ENCODE assay signal across 9 cellular contexts in the genomic region with DNA sequence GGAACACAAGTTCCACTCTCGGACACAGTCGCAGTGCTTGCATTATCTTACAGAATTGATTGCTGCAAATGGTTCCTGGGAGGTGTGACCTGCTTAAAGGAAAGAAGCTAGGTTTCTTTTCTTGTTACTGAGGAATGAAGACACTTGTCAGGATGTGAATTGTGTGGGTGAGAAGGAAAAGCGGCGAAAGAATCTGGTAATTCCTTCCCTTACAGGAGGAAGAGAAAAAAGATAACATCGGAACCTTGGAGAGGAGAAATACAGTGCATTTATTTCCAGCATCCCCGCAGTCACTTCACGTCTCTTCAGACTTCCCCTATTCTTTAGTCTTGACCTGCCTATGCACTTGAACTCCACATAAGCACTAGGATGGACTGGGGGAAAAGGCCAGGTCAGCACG. TPM values are rescaled to one million over a fixed set of nuclear protein-coding genes. Genes with fewer than 3 reads are reported as not detected.
DNase-seq lines count a peak whose midpoint lies in the region; ATAC-seq and TF ChIP-seq lines count a peak whose summit lies in the region.
"Had no signal": no experiment of that assay in that cellular context is flagged by ENCODE, and none has a peak within 500 bp of the region (broad histone marks: within the 10 kb centered on the region; RNA-seq: fewer than 3 reads in every experiment).

No MANE protein-coding gene starts in this region.

- H3K4me3 Mint-ChIP-seq in activated CD4-positive, alpha-beta T cell treated with anti-CD3 and anti-CD28 coated beads, Interleukin-2, amount 10 ng/mL, durations not matched to agents 7 days and 5 days, result peak overlapping the region; percentile 74
- H3K4me3 Mint-ChIP-seq in activated naive CD8-positive, alpha-beta T cell treated with anti-CD3 and anti-CD28 coated beads for 36 hours, result peak overlapping the region; percentile 76

- H3K36me3 ChIP-seq in kidney epithelial cell (ENCODE audit: control insufficient read depth, insufficient read depth, low read length) (no peaks in the 10 kb centered on the region), subcutaneous abdominal adipose tissue (ENCODE audit: control insufficient read depth in 5 of 5, insufficient read depth in 5 of 5, low read length in 5 of 5) (no peaks in the 10 kb centered on the region)
- H3K36me3 ChIP-seq: BLaER1 had no signal

- CTCF ChIA-PET in activated CD4-positive, alpha-beta T cell treated with anti-CD3 and anti-CD28 coated beads, Interleukin-2, amount 10 ng/mL, durations not matched to agents 7 days and 5 days (lab: Charles Lee), result no interaction called here

- TF ChIP-seq CTCF in kidney epithelial cell (IDR thresholded peaks at IDR 0.05; ENCODE audit: insufficient read depth, low read length, poor library complexity, severe bottlenecking), result no peak

- H3K27me3 ChIP-seq in kidney epithelial cell (ENCODE audit: control insufficient read depth, insufficient read depth, low read length) (no peaks in the 10 kb centered on the region), subcutaneous abdominal adipose tissue (ENCODE audit: control insufficient read depth in 5 of 5, insufficient read depth in 4 of 5, low read length in 5 of 5) (peaks cover 0 to 7% (median 4%) of the 10 kb centered on the region in 5 donors)
- H3K27me3 ChIP-seq: BLaER1 had no signal

- no peaks in the 10 kb centered on the region for H3K9me3 ChIP-seq in subcutaneous abdominal adipose tissue (ENCODE audit: control insufficient read depth in 5 of 5, low read length in 5 of 5)

- no peak for DNase-seq in activated CD4-positive, alpha-beta T cell treated with anti-CD3 and anti-CD28 coated beads, Interleukin-2, amount 10 ng/mL, durations not matched to agents 7 days and 5 days
- DNase-seq in activated CD4-positive, alpha-beta T cell treated with anti-CD3 and anti-CD28 coated beads, Interleukin-2, amount 50 U/mL, for 1 hour, result no peak
- no peak for DNase-seq in activated naive CD8-positive, alpha-beta T cell treated with anti-CD3 and anti-CD28 coated beads for 36 hours
- DNase-seq in kidney epithelial cell (ENCODE audit: low read depth) (no peak), cerebellar cortex (ENCODE audit: low spot score) (no peak)

- peak overlapping the region; percentile 66 for H3K4me3 ChIP-seq in kidney epithelial cell (ENCODE audit: low read depth, low read length)
- H3K4me3 ChIP-seq in subcutaneous abdominal adipose tissue (ENCODE audit: low read depth in 1 of 5, low read length in 5 of 5), result peak overlapping the region; percentile 61 to 85 (median 78)
- H3K4me3 ChIP-seq: BLaER1 had no signal

- peaks cover 22% of the 10 kb centered on the region for H3K4me1 Mint-ChIP-seq in activated CD4-positive, alpha-beta T cell treated with anti-CD3 and anti-CD28 coated beads, Interleukin-2, amount 10 ng/mL, durations not matched to agents 7 days and 5 days
- H3K4me1 Mint-ChIP-seq in activated naive CD8-positive, alpha-beta T cell treated with anti-CD3 and anti-CD28 coated beads for 36 hours, result peaks cover 17% of the 10 kb centered on the region

- POLR2A ChIA-PET in activated CD4-positive, alpha-beta T cell treated with anti-CD3 and anti-CD28 coated beads, Interleukin-2, amount 10 ng/mL, durations not matched to agents 7 days and 5 days (lab: Charles Lee), result no interaction called here

- no peak overlapping the region for H3K27ac ChIP-seq in subcutaneous abdominal adipose tissue (ENCODE audit: low read depth, low read length)
- H3K27ac ChIP-seq: BLaER1 had no signal

- peaks cover 52% of the 10 kb centered on the region for H3K27me3 Mint-ChIP-seq in activated CD4-positive, alpha-beta T cell treated with anti-CD3 and anti-CD28 coated beads, Interleukin-2, amount 10 ng/mL, durations not matched to agents 7 days and 5 days
- H3K27me3 Mint-ChIP-seq in activated naive CD8-positive, alpha-beta T cell treated with anti-CD3 and anti-CD28 coated beads for 36 hours, result peaks cover 61% of the 10 kb centered on the region

- H3K27ac Mint-ChIP-seq in activated CD4-positive, alpha-beta T cell treated with anti-CD3 and anti-CD28 coated beads, Interleukin-2, amount 10 ng/mL, durations not matched to agents 7 days and 5 days, result no peak overlapping the region
- no peak overlapping the region for H3K27ac Mint-ChIP-seq in activated naive CD8-positive, alpha-beta T cell treated with anti-CD3 and anti-CD28 coated beads for 36 hours

- no peaks in the 10 kb centered on the region for H3K9me3 Mint-ChIP-seq in activated CD4-positive, alpha-beta T cell treated with anti-CD3 and anti-CD28 coated beads, Interleukin-2, amount 10 ng/mL, durations not matched to agents 7 days and 5 days
- H3K9me3 Mint-ChIP-seq in activated naive CD8-positive, alpha-beta T cell treated with anti-CD3 and anti-CD28 coated beads for 36 hours, result no peaks in the 10 kb centered on the region

- peak overlapping the region in 2 of 5 donors; percentile 6 to 36 for H3K9ac ChIP-seq in subcutaneous abdominal adipose tissue (ENCODE audit: low read length in 5 of 5)
- H3K9ac ChIP-seq: BLaER1 had no signal

- no peak for ATAC-seq in HG02981 (IDR thresholded peaks at IDR 0.05; ENCODE audit: unreplicated experiment)
- ATAC-seq in activated CD4-positive, CD25-positive, alpha-beta regulatory T cell treated with anti-CD3 and anti-CD28 coated beads, Interleukin-2, amount 50 U/mL, for 24 hours, result no peak

- no peaks in the 10 kb centered on the region for H3K36me3 Mint-ChIP-seq in activated CD4-positive, alpha-beta T cell treated with anti-CD3 and anti-CD28 coated beads, Interleukin-2, amount 10 ng/mL, durations not matched to agents 7 days and 5 days (ENCODE audit: low read depth)
- no peaks in the 10 kb centered on the region for H3K36me3 Mint-ChIP-seq in activated naive CD8-positive, alpha-beta T cell treated with anti-CD3 and anti-CD28 coated beads for 36 hours

- peaks cover 0 to 23% (median 20%) of the 10 kb centered on the region in 5 donors for H3K4me1 ChIP-seq in subcutaneous abdominal adipose tissue (ENCODE audit: control insufficient read depth in 5 of 5, insufficient read depth in 5 of 5, low read length in 5 of 5)
- H3K4me1 ChIP-seq: BLaER1 had no signal

RNA-seq across cellular contexts. Expression of a gene that starts 0.4 kb away (rescaled TPM):
- total RNA-seq in activated CD4-positive, alpha-beta T cell treated with anti-CD3 and anti-CD28 coated beads, Interleukin-2, amount 10 ng/mL, durations not matched to agents 7 days and 5 days, result under 1 TPM in 1 of 2 experiments, not detected in 1; 0.15 TPM
- under 1 TPM; 0.29 to 0.42 TPM for total RNA-seq in activated naive CD8-positive, alpha-beta T cell treated with anti-CD3 and anti-CD28 coated beads for 36 hours
- 1.2 and 1.4 TPM in 2 replicates for total RNA-seq in kidney epithelial cell
